25 cellular contexts compared by ENCODE assay signal in genomic region chr4:106708604-106708876, GRCh38.
A peak's percentile ranks its signal among the peaks of the same experiment; 100 is the strongest.
DNase-seq lines count a peak whose midpoint lies in the region; ATAC-seq and TF ChIP-seq lines count a peak whose summit lies in the region.
"Had no signal": no experiment of that assay in that cellular context is flagged by ENCODE, and none has a peak within 500 bp of the region (broad histone marks: within the 10 kb centered on the region; RNA-seq: fewer than 3 reads in every experiment).

No MANE protein-coding gene starts in this region.

- TF ChIP-seq CTCF in CD14-positive monocyte (IDR thresholded peaks at IDR 0.05) (no peak), esophagus squamous epithelium (IDR thresholded peaks at IDR 0.05) (no peak), GM13976 (IDR thresholded peaks at IDR 0.05; ENCODE audit: borderline replicate concordance, control extremely low read depth, extremely low read depth, insufficient read depth, missing control alignments) (no peak)

- in situ Hi-C loops in GM13976 (cut with MboI; ENCODE audit: low sequenced_read_pairs, unreplicated experiment) = no loop called here

- H3K27ac ChIP-seq in naive thymus-derived CD4-positive, alpha-beta T cell (ENCODE audit: low read depth, low read length) = no peak overlapping the region
- no peak overlapping the region for H3K27ac ChIP-seq in esophagus squamous epithelium
- H3K27ac ChIP-seq: hepatocyte, suprapubic skin had no signal

- CTCF ChIA-PET in naive thymus-derived CD4-positive, alpha-beta T cell (lab: Charles Lee) = no interaction called here

- ATAC-seq in HG03432 (IDR thresholded peaks at IDR 0.05; ENCODE audit: unreplicated experiment) (peak; percentile 14), GM21786 (IDR thresholded peaks at IDR 0.05; ENCODE audit: unreplicated experiment) (no peak), HG02870 (IDR thresholded peaks at IDR 0.05; ENCODE audit: unreplicated experiment) (no peak)
- peak; percentile 37 for ATAC-seq in naive thymus-derived CD4-positive, alpha-beta T cell
- ATAC-seq: activated T-cell treated with anti-CD3 and anti-CD28 coated beads, Interleukin-2, amount 50 U/mL, for 4 hours; effector memory CD8-positive, alpha-beta T cell; esophagus mucosa; stimulated activated effector memory CD8-positive, alpha-beta T cell treated with anti-CD3 and anti-CD28 coated beads, Interleukin-12 subunit alpha, Interleukin-12 subunit beta, amount 100 ng/mL, for 72 hours; T-cell had no signal

- H3K9me3 ChIP-seq in naive thymus-derived CD4-positive, alpha-beta T cell (ENCODE audit: control insufficient read depth in 2 of 3, low read length in 3 of 3) = no peaks in the 10 kb centered on the region
- peaks cover 0 to under 1% (median 0%) of the 10 kb centered on the region in 3 donors for H3K9me3 ChIP-seq in esophagus squamous epithelium
- H3K9me3 ChIP-seq: suprapubic skin had no signal

- no peaks in the 10 kb centered on the region for H3K36me3 Mint-ChIP-seq in CD14-positive monocyte
- H3K36me3 Mint-ChIP-seq in naive thymus-derived CD4-positive, alpha-beta T cell = no peaks in the 10 kb centered on the region
- H3K36me3 Mint-ChIP-seq: brain; natural killer cell; stimulated activated effector memory CD8-positive, alpha-beta T cell treated with anti-CD3 and anti-CD28 coated beads, Interleukin-12 subunit alpha, Interleukin-12 subunit beta, amount 100 ng/mL, for 72 hours; T-cell had no signal

- peak overlapping the region in 1 of 2 donors; percentile 69 for H3K4me3 Mint-ChIP-seq in CD14-positive monocyte
- no peak overlapping the region for H3K4me3 Mint-ChIP-seq in naive thymus-derived CD4-positive, alpha-beta T cell
- H3K4me3 Mint-ChIP-seq: activated T-cell treated with anti-CD3 and anti-CD28 coated beads, Interleukin-2, amount 50 U/mL, for 4 hours; brain; effector memory CD8-positive, alpha-beta T cell; natural killer cell; stimulated activated effector memory CD8-positive, alpha-beta T cell treated with anti-CD3 and anti-CD28 coated beads, Interleukin-12 subunit alpha, Interleukin-12 subunit beta, amount 100 ng/mL, for 72 hours; T-cell had no signal

- 70 to 76% methylated on average over 4 of the region's 5 CpGs for WGBS in esophagus squamous epithelium, 2 donors

- TF ChIP-seq POLR2A in esophagus squamous epithelium (IDR thresholded peaks at IDR 0.05) = no peak

- H3K27me3 Mint-ChIP-seq in CD14-positive monocyte (ENCODE audit: low read depth in 3 of 3) = peaks cover 0 to 3% (median 3%) of the 10 kb centered on the region in 3 donors
- no peaks in the 10 kb centered on the region for H3K27me3 Mint-ChIP-seq in naive thymus-derived CD4-positive, alpha-beta T cell
- H3K27me3 Mint-ChIP-seq: effector memory CD8-positive, alpha-beta T cell; T-cell had no signal

- H3K27ac Mint-ChIP-seq in CD14-positive monocyte = peak overlapping the region; percentile 88 to 98 (median 95)
- H3K27ac Mint-ChIP-seq in naive thymus-derived CD4-positive, alpha-beta T cell = no peak overlapping the region
- H3K27ac Mint-ChIP-seq: brain; effector memory CD8-positive, alpha-beta T cell; stimulated activated effector memory CD8-positive, alpha-beta T cell treated with anti-CD3 and anti-CD28 coated beads, Interleukin-12 subunit alpha, Interleukin-12 subunit beta, amount 100 ng/mL, for 72 hours; T-cell had no signal

- peaks cover 1 to 16% (median 4%) of the 10 kb centered on the region in 7 donors for H3K9me3 Mint-ChIP-seq in CD14-positive monocyte
- H3K9me3 Mint-ChIP-seq in naive thymus-derived CD4-positive, alpha-beta T cell = peaks cover 0 to 20% (median 6%) of the 10 kb centered on the region in 11 donors

- DNase-seq in CD14-positive monocyte (ENCODE audit: low spot score) (no peak), SIG-M5 treated with dmso at 0.1 percent for 504 hours (lab: John Stamatoyannopoulos, UW; ENCODE audit: unreplicated experiment) (peak; percentile 68), esophagus squamous epithelium (lab: John Stamatoyannopoulos, UW) (no peak), GM13976 (ENCODE audit: low spot score) (no peak)
- no peak for DNase-seq in naive thymus-derived CD4-positive, alpha-beta T cell
- DNase-seq: activated CD4-positive, alpha-beta T cell treated with anti-CD3 and anti-CD28 coated beads for 4 hours; activated T-cell treated with anti-CD3 and anti-CD28 coated beads, Interleukin-2, amount 50 U/mL, for 4 hours; C1 segment of cervical spinal cord; effector memory CD8-positive, alpha-beta T cell; foreskin melanocyte; Karpas-422; natural killer cell; NCI-H1105; NCI-H2029; NCI-H748 treated with DMSO at 0.1 percent for 48 hours; retina; T-cell had no signal

- no peak overlapping the region for H3K4me3 ChIP-seq in naive thymus-derived CD4-positive, alpha-beta T cell (ENCODE audit: low read length)
- no peak overlapping the region for H3K4me3 ChIP-seq in esophagus squamous epithelium
- H3K4me3 ChIP-seq: hepatocyte, suprapubic skin had no signal

- no peaks in the 10 kb centered on the region for H3K27me3 ChIP-seq in naive thymus-derived CD4-positive, alpha-beta T cell (ENCODE audit: control insufficient read depth in 2 of 2, insufficient read depth in 2 of 2, low read length in 2 of 2)
- H3K27me3 ChIP-seq in esophagus squamous epithelium = no peaks in the 10 kb centered on the region
- H3K27me3 ChIP-seq: hepatocyte, suprapubic skin had no signal

- intact Hi-C loops in CD14-positive monocyte (cut with micrococcal nuclease) = no loop called here
- intact Hi-C loops in naive thymus-derived CD4-positive, alpha-beta T cell (cut with micrococcal nuclease) = no loop called here
- intact Hi-C loops in esophagus squamous epithelium (cut with DNase I) = no loop called here

- peaks cover 23% of the 10 kb centered on the region for H3K4me1 Mint-ChIP-seq in CD14-positive monocyte
- peaks cover 0 to 2% (median 0%) of the 10 kb centered on the region in 7 donors for H3K4me1 Mint-ChIP-seq in naive thymus-derived CD4-positive, alpha-beta T cell
- H3K4me1 Mint-ChIP-seq: brain; stimulated activated effector memory CD8-positive, alpha-beta T cell treated with anti-CD3 and anti-CD28 coated beads, Interleukin-12 subunit alpha, Interleukin-12 subunit beta, amount 100 ng/mL, for 72 hours; T-cell had no signal

- no peaks in the 10 kb centered on the region for H3K4me1 ChIP-seq in naive thymus-derived CD4-positive, alpha-beta T cell (ENCODE audit: control insufficient read depth in 2 of 2, insufficient read depth in 2 of 2, low read length in 2 of 2)
- no peaks in the 10 kb centered on the region for H3K4me1 ChIP-seq in esophagus squamous epithelium
- H3K4me1 ChIP-seq: suprapubic skin had no signal

- POLR2A ChIA-PET in naive thymus-derived CD4-positive, alpha-beta T cell (lab: Charles Lee) = no interaction called here

- H3K36me3 ChIP-seq in naive thymus-derived CD4-positive, alpha-beta T cell (ENCODE audit: control insufficient read depth in 2 of 3, insufficient read depth in 3 of 3, low read length in 3 of 3) = no peaks in the 10 kb centered on the region
- no peaks in the 10 kb centered on the region for H3K36me3 ChIP-seq in esophagus squamous epithelium
- H3K36me3 ChIP-seq: suprapubic skin had no signal

Comparison
In these comparisons a context has a peak if more than half of its experiments do, and no peak if none do; other contexts are left out.
1. H3K27ac Mint-ChIP-seq: peak in CD14-positive monocyte (7 of 7); none in naive thymus-derived CD4-positive, alpha-beta T cell (0 of 9).
2. ATAC-seq: peak in HG03432 (single experiment) and naive thymus-derived CD4-positive, alpha-beta T cell (single experiment); none in GM21786 (single experiment) and HG02870 (single experiment).